In genomic region chr2:61425605-61426155, GRCh38 we compare ENCODE assay signal across 9 cellular contexts. TPM values are rescaled to one million over a fixed set of nuclear protein-coding genes. Genes with fewer than 3 reads are reported as not detected.
DNase-seq lines count a peak whose midpoint lies in the region; ATAC-seq and TF ChIP-seq lines count a peak whose summit lies in the region.
"Had no signal": no experiment of that assay in that cellular context is flagged by ENCODE, and none has a peak within 500 bp of the region (broad histone marks: within the 10 kb centered on the region; RNA-seq: fewer than 3 reads in every experiment).

No MANE protein-coding gene starts in this region.

- peaks cover 10% of the 10 kb centered on the region for H3K4me1 ChIP-seq in MM.1S (ENCODE audit: low read length)

- H3F3A ChIP-seq in MM.1S (ENCODE audit: insufficient read depth, low read length), result peaks cover 5% of the 10 kb centered on the region

- H4K20me1 ChIP-seq in MM.1S (ENCODE audit: insufficient read depth, low read length), result peaks cover 33% of the 10 kb centered on the region

- H3K9me3 ChIP-seq in MM.1S (replicated peaks; ENCODE audit: insufficient read depth, low read length), result no peaks in the 10 kb centered on the region

- H3K4me1 Mint-ChIP-seq in memory B cell, result peaks cover 51% of the 10 kb centered on the region

- DNase-seq in ELR (ENCODE audit: low read depth) (peak; percentile 19), MM.1S (no peak), memory B cell (ENCODE audit: low spot score in 2 of 2) (no peak), DMS 273 treated with DMSO at 0.1 percent for 48 hours (lab: John Stamatoyannopoulos, UW) (no peak), dorsolateral prefrontal cortex (no peak), GM10248 (ENCODE audit: extremely low spot score) (no peak)
- DNase-seq: heart left ventricle had no signal

- H2AFZ ChIP-seq in MM.1S (ENCODE audit: low read length), result no peak overlapping the region

- ATAC-seq in GM21717 (IDR thresholded peaks at IDR 0.05; ENCODE audit: unreplicated experiment) (peak; percentile 22), memory B cell (ENCODE audit: low read depth) (peak; percentile 7), HG03039 (IDR thresholded peaks at IDR 0.05; ENCODE audit: unreplicated experiment) (no peak)

- no peaks in the 10 kb centered on the region for H3K9me3 Mint-ChIP-seq in memory B cell

- POLR2A ChIA-PET in GM10248 (lab: Yijun Ruan, JAX), result interaction anchor here (0.6 to 1.0 kb wide), 5 partner anchors 15 to 105 kb away, joined by 3 to 6 read pairs (median 3); no protein-coding TSS in a partner anchor

- no peaks in the 10 kb centered on the region for H3K36me3 Mint-ChIP-seq in memory B cell

- no peak overlapping the region for H3K9ac ChIP-seq in MM.1S (ENCODE audit: low read length)

- peaks cover 99% of the 10 kb centered on the region for H3K79me2 ChIP-seq in MM.1S (ENCODE audit: low read length)

- H3K4me3 ChIP-seq in MM.1S (ENCODE audit: low read length) (no peak overlapping the region), dorsolateral prefrontal cortex (no peak overlapping the region)
- H3K4me3 ChIP-seq: heart left ventricle had no signal

- H3K36me3 ChIP-seq in MM.1S (replicated peaks; ENCODE audit: insufficient read depth, low read length), result no peaks in the 10 kb centered on the region
- H3K36me3 ChIP-seq: heart left ventricle had no signal

- H3K4me3 Mint-ChIP-seq in memory B cell, result peak overlapping the region; percentile 67

- peak overlapping the region; percentile 99 for H3K27ac Mint-ChIP-seq in memory B cell

- CTCF ChIA-PET in GM10248 (lab: Yijun Ruan, JAX), result interaction anchor here (0.6 to 4.1 kb wide), 48 partner anchors 9 to 301 kb away, joined by 3 to 53 read pairs (median 4); no protein-coding TSS in a partner anchor

- H3K27me3 ChIP-seq in MM.1S (replicated peaks; ENCODE audit: insufficient read depth, low read length) (no peaks in the 10 kb centered on the region), dorsolateral prefrontal cortex (no peaks in the 10 kb centered on the region)
- H3K27me3 ChIP-seq: heart left ventricle had no signal

- intact Hi-C loops in dorsolateral prefrontal cortex (cut with DNase I), result no loop called here

- H3K27ac ChIP-seq in MM.1S (ENCODE audit: low read length), result peak overlapping the region; percentile 14; the same call in 1 of the 2 replicates
- no peak overlapping the region for H3K27ac ChIP-seq in dorsolateral prefrontal cortex
- H3K27ac ChIP-seq: heart left ventricle had no signal

- no peak for TF ChIP-seq CTCF in MM.1S (IDR thresholded peaks at IDR 0.05; ENCODE audit: low read length)
- TF ChIP-seq CTCF in dorsolateral prefrontal cortex (IDR thresholded peaks at IDR 0.05 in 54 of 56, conservative IDR thresholded peaks at IDR 0.05 in 2 of 56; ENCODE audit: low read depth in 1 of 56, partially characterized antibody in 56 of 56), result no peak
- no peak for TF ChIP-seq CTCF in GM10248 (IDR thresholded peaks at IDR 0.05; ENCODE audit: control extremely low read depth, extremely low read depth, low read depth, missing control alignments)

- no peak overlapping the region for H3K4me2 ChIP-seq in MM.1S (ENCODE audit: low read depth, low read length)

- no peaks in the 10 kb centered on the region for H3K27me3 Mint-ChIP-seq in memory B cell

- H3K9me2 ChIP-seq in MM.1S (replicated peaks; ENCODE audit: insufficient read depth, low read length), result no peaks in the 10 kb centered on the region

RNA-seq across cellular contexts. Expression of gene USP34, which starts 45.2 kb away (rescaled TPM):
- 100 to 1,000 TPM; 122 to 224 (median 167) TPM for total RNA-seq in dorsolateral prefrontal cortex
